20 cellular contexts compared by ENCODE assay signal in the genomic region with DNA sequence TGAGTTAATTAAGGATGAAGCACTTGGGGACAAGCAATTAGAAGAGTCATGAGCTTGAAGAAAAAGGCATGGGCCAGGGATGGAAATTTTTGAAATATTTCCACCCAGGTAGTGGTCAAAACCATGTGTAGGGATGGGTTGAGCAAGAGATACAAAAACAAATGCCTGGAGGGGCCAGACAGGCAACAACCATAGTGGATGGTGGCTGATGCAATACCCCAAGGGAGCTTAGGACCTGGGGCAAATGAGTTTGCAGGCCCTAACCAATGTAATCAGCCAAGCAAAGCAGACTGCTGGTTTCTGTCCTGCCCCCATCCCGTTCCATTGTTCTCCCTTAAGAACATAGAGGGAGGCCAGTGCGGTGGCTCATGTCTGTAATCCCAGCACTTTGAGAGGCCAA.
DNase-seq lines count a peak whose midpoint lies in the region; ATAC-seq and TF ChIP-seq lines count a peak whose summit lies in the region.
"Had no signal": no experiment of that assay in that cellular context is flagged by ENCODE, and none has a peak within 500 bp of the region (broad histone marks: within the 10 kb centered on the region; RNA-seq: fewer than 3 reads in every experiment).

No MANE protein-coding gene starts in this region.

- TF ChIP-seq CTCF in right atrium auricular region (IDR thresholded peaks at IDR 0.05) (no peak), uterus (IDR thresholded peaks at IDR 0.05) (no peak), WERI-Rb-1 (IDR thresholded peaks at IDR 0.05; ENCODE audit: low read depth, low read length) (no peak)

- H3K9me3 ChIP-seq in right cardiac atrium (ENCODE audit: control insufficient read depth, low read length) (no peaks in the 10 kb centered on the region), right atrium auricular region (no peaks in the 10 kb centered on the region), trophoblast cell (ENCODE audit: insufficient read depth, low read depth, low read length) (no peaks in the 10 kb centered on the region), uterus (no peaks in the 10 kb centered on the region), WERI-Rb-1 (ENCODE audit: severe bottlenecking) (no peaks in the 10 kb centered on the region)

- H3K14ac ChIP-seq in trophoblast cell (ENCODE audit: low read length) = no peak overlapping the region

- H3K4me1 ChIP-seq in right cardiac atrium (ENCODE audit: control insufficient read depth, insufficient read depth, low read length) (no peaks in the 10 kb centered on the region), right atrium auricular region (peaks cover 0 to 17% of the 10 kb centered on the region in 2 donors), trophoblast cell (ENCODE audit: control insufficient read depth in 1 of 2, insufficient read depth in 2 of 2, low read length in 2 of 2) (peaks cover 3 to 5% of the 10 kb centered on the region in 2 experiments), uterus (no peaks in the 10 kb centered on the region)

- H3K27ac ChIP-seq in right cardiac atrium (ENCODE audit: low read length) (peak overlapping the region; percentile 34), right atrium auricular region (peak overlapping the region in 1 of 2 donors; percentile 15), trophoblast cell (ENCODE audit: low read depth, low read length) (no peak overlapping the region), uterus (peak overlapping the region; percentile 75 to 77), WERI-Rb-1 (no peak overlapping the region)
- H3K27ac ChIP-seq: KMS-11 had no signal

- H3K4me3 ChIP-seq in right cardiac atrium (ENCODE audit: low read length) = no peak overlapping the region
- H3K4me3 ChIP-seq in right atrium auricular region = no peak overlapping the region
- H3K4me3 ChIP-seq in trophoblast cell (ENCODE audit: low read depth, low read length) = no peak overlapping the region
- no peak overlapping the region for H3K4me3 ChIP-seq in uterus
- no peak overlapping the region for H3K4me3 ChIP-seq in WERI-Rb-1 (ENCODE audit: low read depth, low read length)

- H3K4me2 ChIP-seq in trophoblast cell (ENCODE audit: low read length) = no peak overlapping the region
- H3K4me2 ChIP-seq: KMS-11 had no signal

- no peak overlapping the region for H4K8ac ChIP-seq in trophoblast cell (ENCODE audit: low read depth, low read length)

- peaks cover 6% of the 10 kb centered on the region for H3K79me1 ChIP-seq in trophoblast cell (ENCODE audit: low read length)

- no peak overlapping the region for H3K9ac ChIP-seq in trophoblast cell (ENCODE audit: low read length)
- H3K9ac ChIP-seq: KMS-11 had no signal

- intact Hi-C loops in right cardiac atrium (cut with DNase I) (loop anchor here in 1 of 4 donors (10.0 kb wide), 1 partner anchor 87 kb away; no protein-coding TSS in a partner anchor), uterus (cut with DNase I; ENCODE audit: low total_unique reads) (no loop called here)

- no peak overlapping the region for H3K18ac ChIP-seq in trophoblast cell (ENCODE audit: low read length)

- no peak overlapping the region for H2BK12ac ChIP-seq in trophoblast cell (ENCODE audit: low read length)

- no peaks in the 10 kb centered on the region for H3K36me3 ChIP-seq in right atrium auricular region
- H3K36me3 ChIP-seq in trophoblast cell (ENCODE audit: control insufficient read depth in 1 of 2, insufficient read depth in 2 of 2, low read length in 2 of 2) = no peaks in the 10 kb centered on the region
- no peaks in the 10 kb centered on the region for H3K36me3 ChIP-seq in uterus
- no peaks in the 10 kb centered on the region for H3K36me3 ChIP-seq in WERI-Rb-1

- H3K27me3 ChIP-seq in right cardiac atrium (ENCODE audit: control insufficient read depth, insufficient read depth) = no peaks in the 10 kb centered on the region
- no peaks in the 10 kb centered on the region for H3K27me3 ChIP-seq in right atrium auricular region
- no peaks in the 10 kb centered on the region for H3K27me3 ChIP-seq in trophoblast cell (ENCODE audit: insufficient read depth, low read length)
- H3K27me3 ChIP-seq in uterus = no peaks in the 10 kb centered on the region
- H3K27me3 ChIP-seq in WERI-Rb-1 (ENCODE audit: insufficient read depth, low read depth, severe bottlenecking) = no peaks in the 10 kb centered on the region

- no peaks in the 10 kb centered on the region for H3K79me2 ChIP-seq in trophoblast cell (ENCODE audit: control insufficient read depth, insufficient read depth, low read length, poor library complexity)

- 99% methylated on average over 2 of the region's 2 CpGs for WGBS in right cardiac atrium
- no CpG with 5 or more reads among the region's 2 CpGs for WGBS in trophoblast cell (ENCODE audit: extremely low coverage, insufficient coverage, insufficient read length)

- H4K91ac ChIP-seq in trophoblast cell (ENCODE audit: low read depth, low read length) = no peak overlapping the region

- H3K23ac ChIP-seq in trophoblast cell (ENCODE audit: low read length) = no peak overlapping the region

- no peak overlapping the region for H3K4ac ChIP-seq in trophoblast cell (ENCODE audit: low read depth, low read length)

- H2AFZ ChIP-seq in trophoblast cell (ENCODE audit: insufficient read depth, low read length, poor library complexity) = no peak overlapping the region

- ATAC-seq in right cardiac atrium (no peak), GM21786 (IDR thresholded peaks at IDR 0.05; ENCODE audit: unreplicated experiment) (no peak)
- ATAC-seq: PC-3 had no signal

- H2AK5ac ChIP-seq in trophoblast cell (ENCODE audit: low read length) = no peak overlapping the region

- no peak for TF ChIP-seq POLR2A in uterus (IDR thresholded peaks at IDR 0.05)

- H2BK5ac ChIP-seq in trophoblast cell (ENCODE audit: low read depth, low read length, poor library complexity) = no peak overlapping the region

- DNase-seq in right cardiac atrium (peak in 1 of 3 donors; percentile 44), right atrium auricular region (ENCODE audit: low spot score) (no peak), T1000 (lab: John Stamatoyannopoulos, UW) (peak; percentile 9), trophoblast cell (peak; percentile 96 to 98), uterus (no peak), NCI-H1436 treated with DMSO at 0.1 percent for 48 hours (lab: John Stamatoyannopoulos, UW) (no peak), WERI-Rb-1 (no peak)
- DNase-seq: CD8-positive, alpha-beta memory T cell; H7; HFFc6; NCI-H1048; NCI-H146; NCI-H2029 treated with DMSO at 0.1 percent for 48 hours; NCI-H2171; NCI-H526; PC-3; RPMI8226; SIG-M5 had no signal

- no peak overlapping the region for H2BK120ac ChIP-seq in trophoblast cell (ENCODE audit: insufficient read depth, low read length, poor library complexity)

- H4K12ac ChIP-seq in trophoblast cell (ENCODE audit: low read depth, low read length) = no peak overlapping the region

Comparison
In these comparisons a context has a peak if more than half of its experiments do, and no peak if none do; other contexts are left out.
1. DNase-seq: peak in T1000 (single experiment) and trophoblast cell (2 of 2); none in right atrium auricular region (single experiment), uterus (0 of 2), NCI-H1436 treated with DMSO at 0.1 percent for 48 hours (single experiment) and WERI-Rb-1 (single experiment).
2. H3K27ac ChIP-seq: peak in right cardiac atrium (single experiment) and uterus (2 of 2); none in trophoblast cell (single experiment) and WERI-Rb-1 (single experiment).